In genomic region chr2:120288016-120288373, GRCh38 we compare ENCODE assay signal across 16 cellular contexts. TPM values are rescaled to one million over a fixed set of nuclear protein-coding genes. Genes with fewer than 3 reads are reported as not detected.
DNase-seq lines count a peak whose midpoint lies in the region; ATAC-seq, FAIRE-seq and TF ChIP-seq lines count a peak whose summit lies in the region.
"Had no signal": no experiment of that assay in that cellular context is flagged by ENCODE, and none has a peak within 500 bp of the region (broad histone marks: within the 10 kb centered on the region; RNA-seq: fewer than 3 reads in every experiment).

No MANE protein-coding gene starts in this region.

- H3K4me1 ChIP-seq in SJSA1 (replicated peaks), result peaks cover 63% of the 10 kb centered on the region
- peaks cover 37% of the 10 kb centered on the region for H3K4me1 ChIP-seq in keratinocyte (ENCODE audit: control insufficient read depth, extremely low read depth, insufficient read depth, low read length)
- H3K4me1 ChIP-seq in upper lobe of left lung, result peaks cover 10 to 21% (median 18%) of the 10 kb centered on the region in 4 donors

- no peak overlapping the region for H3K9ac ChIP-seq in keratinocyte (ENCODE audit: control insufficient read depth, extremely low read depth, insufficient read depth, low read length)

- H3K9me1 ChIP-seq in keratinocyte (ENCODE audit: control insufficient read depth, extremely low read depth, insufficient read depth, low read length), result no peaks in the 10 kb centered on the region

- TF ChIP-seq POLR2A in upper lobe of left lung (IDR thresholded peaks at IDR 0.05), result no peak

- no peak for TF ChIP-seq EP300 in upper lobe of left lung (IDR thresholded peaks at IDR 0.05)

- no peak for TF ChIP-seq CTCF in keratinocyte (optimal IDR thresholded peaks at IDR 0.05 in 1 of 3, IDR thresholded peaks at IDR 0.05 in 1 of 3, conservative IDR thresholded peaks at IDR 0.05 in 1 of 3; ENCODE audit: extremely low read depth in 1 of 3, insufficient read depth in 2 of 3, low read length in 3 of 3)
- no peak for TF ChIP-seq CTCF in upper lobe of left lung (IDR thresholded peaks at IDR 0.05)
- no peak for TF ChIP-seq CTCF in progenitor cell of endocrine pancreas (IDR thresholded peaks at IDR 0.05; ENCODE audit: unreplicated experiment)

- no peaks in the 10 kb centered on the region for H4K20me1 ChIP-seq in keratinocyte (ENCODE audit: control insufficient read depth, extremely low read depth, insufficient read depth, low read length)

- H2AFZ ChIP-seq in keratinocyte (ENCODE audit: control insufficient read depth, low read length), result no peak overlapping the region

- H3K27ac ChIP-seq in SJSA1 (peak overlapping the region; percentile 69), keratinocyte (ENCODE audit: control insufficient read depth, insufficient read depth, low read length) (peak overlapping the region; percentile 59), upper lobe of left lung (peak overlapping the region in 3 of 4 donors; percentile 35 to 68 (median 49))
- H3K27ac ChIP-seq: gastroesophageal sphincter had no signal

- no peak for ATAC-seq in activated naive CD8-positive, alpha-beta T cell treated with anti-CD3 and anti-CD28 coated beads, Interleukin-2, amount 10 ng/mL, durations not matched to agents 7 days and 5 days (ENCODE audit: low read depth)
- ATAC-seq in activated naive CD8-positive, alpha-beta T cell treated with anti-CD3 and anti-CD28 coated beads, Interleukin-2, amount 50 U/mL, for 24 hours, result no peak
- ATAC-seq in upper lobe of left lung (ENCODE audit: low FRiP score in 2 of 2), result no peak
- ATAC-seq: gastroesophageal sphincter had no signal

- POLR2A ChIA-PET in activated naive CD8-positive, alpha-beta T cell treated with anti-CD3 and anti-CD28 coated beads, Interleukin-2, amount 10 ng/mL, durations not matched to agents 7 days and 5 days (lab: Charles Lee), result no interaction called here

- H3K36me3 ChIP-seq in SJSA1 (peaks cover 21% of the 10 kb centered on the region), keratinocyte (ENCODE audit: control insufficient read depth in 2 of 2, extremely low read depth in 1 of 2, insufficient read depth in 2 of 2, low read length in 2 of 2) (peaks cover 4 to 6% of the 10 kb centered on the region in 2 experiments), upper lobe of left lung (peaks cover 0 to 37% (median 10%) of the 10 kb centered on the region in 4 donors)

- H3K27ac Mint-ChIP-seq in activated naive CD8-positive, alpha-beta T cell treated with anti-CD3 and anti-CD28 coated beads, Interleukin-2, amount 10 ng/mL, durations not matched to agents 7 days and 5 days, result peak overlapping the region; percentile 76
- H3K27ac Mint-ChIP-seq in activated naive CD8-positive, alpha-beta T cell treated with anti-CD3 and anti-CD28 coated beads, Interleukin-2, amount 50 U/mL, for 24 hours, result no peak overlapping the region
- no peak overlapping the region for H3K27ac Mint-ChIP-seq in progenitor cell of endocrine pancreas

- H3K9me3 ChIP-seq in SJSA1 (replicated peaks) (no peaks in the 10 kb centered on the region), keratinocyte (ENCODE audit: control insufficient read depth, low read depth, low read length) (no peaks in the 10 kb centered on the region), upper lobe of left lung (no peaks in the 10 kb centered on the region)
- H3K9me3 ChIP-seq: gastroesophageal sphincter, mucosa of descending colon had no signal

- H3K4me3 ChIP-seq in SJSA1, result no peak overlapping the region
- H3K4me3 ChIP-seq in keratinocyte (ENCODE audit: control insufficient read depth in 2 of 3, extremely low read depth in 1 of 3, insufficient read depth in 2 of 3, low read depth in 1 of 3, low read length in 3 of 3), result no peak overlapping the region
- no peak overlapping the region for H3K4me3 ChIP-seq in upper lobe of left lung
- H3K4me3 ChIP-seq: dorsolateral prefrontal cortex, gastroesophageal sphincter, mucosa of descending colon had no signal

- dilution Hi-C loops in keratinocyte (cut with MboI; ENCODE audit: extremely low pct_ligation_motif_present, low sequenced_read_pairs), result no loop called here

- peaks cover 57% of the 10 kb centered on the region for H3K36me3 Mint-ChIP-seq in activated naive CD8-positive, alpha-beta T cell treated with anti-CD3 and anti-CD28 coated beads, Interleukin-2, amount 10 ng/mL, durations not matched to agents 7 days and 5 days
- H3K36me3 Mint-ChIP-seq in activated naive CD8-positive, alpha-beta T cell treated with anti-CD3 and anti-CD28 coated beads, Interleukin-2, amount 50 U/mL, for 24 hours (ENCODE audit: low read depth), result peaks cover 31% of the 10 kb centered on the region
- peaks cover 16% of the 10 kb centered on the region for H3K36me3 Mint-ChIP-seq in progenitor cell of endocrine pancreas (ENCODE audit: insufficient read depth)

- FAIRE-seq in keratinocyte (lab: Jason Lieb, UNC), result no peak
- FAIRE-seq: TTC549 had no signal

- no peaks in the 10 kb centered on the region for H3K27me3 Mint-ChIP-seq in activated naive CD8-positive, alpha-beta T cell treated with anti-CD3 and anti-CD28 coated beads, Interleukin-2, amount 10 ng/mL, durations not matched to agents 7 days and 5 days
- no peaks in the 10 kb centered on the region for H3K27me3 Mint-ChIP-seq in activated naive CD8-positive, alpha-beta T cell treated with anti-CD3 and anti-CD28 coated beads, Interleukin-2, amount 50 U/mL, for 24 hours
- H3K27me3 Mint-ChIP-seq in progenitor cell of endocrine pancreas, result no peaks in the 10 kb centered on the region

- H3K4me3 Mint-ChIP-seq in activated naive CD8-positive, alpha-beta T cell treated with anti-CD3 and anti-CD28 coated beads, Interleukin-2, amount 10 ng/mL, durations not matched to agents 7 days and 5 days, result peak overlapping the region; percentile 53
- H3K4me3 Mint-ChIP-seq in activated naive CD8-positive, alpha-beta T cell treated with anti-CD3 and anti-CD28 coated beads, Interleukin-2, amount 50 U/mL, for 24 hours, result no peak overlapping the region
- no peak overlapping the region for H3K4me3 Mint-ChIP-seq in progenitor cell of endocrine pancreas (ENCODE audit: low read depth)

- no peak overlapping the region for H3K4me2 ChIP-seq in keratinocyte (ENCODE audit: control insufficient read depth, extremely low read depth, insufficient read depth, low read depth, low read length)

- no peak for DNase-seq in activated naive CD8-positive, alpha-beta T cell treated with anti-CD3 and anti-CD28 coated beads, Interleukin-2, amount 10 ng/mL, durations not matched to agents 7 days and 5 days
- no peak for DNase-seq in activated naive CD8-positive, alpha-beta T cell treated with anti-CD3 and anti-CD28 coated beads, Interleukin-2, amount 50 U/mL, for 24 hours
- DNase-seq in SJSA1 (ENCODE audit: low read depth in 1 of 2, low spot score in 2 of 2), result no peak
- no peak for DNase-seq in keratinocyte (ENCODE audit: low read depth, low spot score)
- no peak for DNase-seq in upper lobe of left lung
- no peak for DNase-seq in progenitor cell of endocrine pancreas (ENCODE audit: low spot score, unreplicated experiment)
- no peak for DNase-seq in anterior cingulate cortex (lab: John Stamatoyannopoulos, UW)
- DNase-seq: amniotic stem cell; dorsolateral prefrontal cortex; erythroblast; KG1; mucosa of descending colon; NCI-H2029; stimulated activated CD8-positive, alpha-beta memory T cell treated with anti-CD3 and anti-CD28 coated beads, Interleukin-4, amount 100 ng/mL, for 48 hours had no signal

- H3K27me3 ChIP-seq in SJSA1 (replicated peaks) (no peaks in the 10 kb centered on the region), keratinocyte (ENCODE audit: control insufficient read depth, extremely low read depth, insufficient read depth, low read length) (no peaks in the 10 kb centered on the region), upper lobe of left lung (no peaks in the 10 kb centered on the region)
- H3K27me3 ChIP-seq: dorsolateral prefrontal cortex, gastroesophageal sphincter had no signal

- H3K4me1 Mint-ChIP-seq in activated naive CD8-positive, alpha-beta T cell treated with anti-CD3 and anti-CD28 coated beads, Interleukin-2, amount 10 ng/mL, durations not matched to agents 7 days and 5 days, result peaks cover 48% of the 10 kb centered on the region
- H3K4me1 Mint-ChIP-seq in activated naive CD8-positive, alpha-beta T cell treated with anti-CD3 and anti-CD28 coated beads, Interleukin-2, amount 50 U/mL, for 24 hours, result peaks cover 16% of the 10 kb centered on the region
- H3K4me1 Mint-ChIP-seq in progenitor cell of endocrine pancreas (ENCODE audit: low read depth), result peaks cover 15% of the 10 kb centered on the region

- H3K9me3 Mint-ChIP-seq in activated naive CD8-positive, alpha-beta T cell treated with anti-CD3 and anti-CD28 coated beads, Interleukin-2, amount 10 ng/mL, durations not matched to agents 7 days and 5 days, result no peaks in the 10 kb centered on the region
- H3K9me3 Mint-ChIP-seq in activated naive CD8-positive, alpha-beta T cell treated with anti-CD3 and anti-CD28 coated beads, Interleukin-2, amount 50 U/mL, for 24 hours, result no peaks in the 10 kb centered on the region
- H3K9me3 Mint-ChIP-seq in progenitor cell of endocrine pancreas (ENCODE audit: low read depth), result no peaks in the 10 kb centered on the region

- 94 to 95% methylated on average over 1 of the region's 1 CpG for WGBS in upper lobe of left lung, 2 donors

- H3K79me2 ChIP-seq in keratinocyte (ENCODE audit: control insufficient read depth, insufficient read depth, low read length), result no peaks in the 10 kb centered on the region

RNA-seq across cellular contexts. Expression of gene RALB, which starts 35.3 kb away (rescaled TPM):
- 10 to 100 TPM; 45.7 to 50.4 TPM for total RNA-seq in activated naive CD8-positive, alpha-beta T cell treated with anti-CD3 and anti-CD28 coated beads, Interleukin-2, amount 10 ng/mL, durations not matched to agents 7 days and 5 days
- total RNA-seq in SJSA1 (2014; rRNA removed; shearing (Covaris generic)), result 63.1 and 84.7 TPM in 2 replicates
- 52.8 to 80.8 TPM (median 60.6 TPM) in 3 replicates for polyA plus RNA-seq in keratinocyte
- 54.8 TPM for polyA plus RNA-seq in keratinocyte (2011; ENCODE audit: low read depth)
- polyA plus RNA-seq in keratinocyte (2011; cell fraction: cytosol; rRNA removed), result 63.8 and 90.6 TPM in 2 replicates
- polyA plus RNA-seq in keratinocyte (2011; cell fraction: nucleus; rRNA removed), result 26.9 and 35.5 TPM in 2 replicates
- 43.6 and 58.8 TPM in 2 replicates for polyA plus RNA-seq in keratinocyte (2012; ENCODE audit: low replicate concordance)
- 8.1 to 32.2 TPM (median 25.4 TPM) in 3 replicates for polyA minus RNA-seq in keratinocyte
- polyA minus RNA-seq in keratinocyte (2011; cell fraction: cytosol; rRNA and poly(A)+ RNA removed), result 33.6 TPM
- polyA minus RNA-seq in keratinocyte (2011; cell fraction: nucleus; rRNA and poly(A)+ RNA removed), result 9.0 and 11.5 TPM in 2 replicates
- total RNA-seq in upper lobe of left lung (10 to 100 TPM; 23.0 to 85.8 (median 46.5) TPM), progenitor cell of endocrine pancreas (26.6 and 30.5 TPM in 2 replicates)

RNA-seq across cellular contexts. Expression of gene INHBB, which starts 57.9 kb away (rescaled TPM):
- total RNA-seq in activated naive CD8-positive, alpha-beta T cell treated with anti-CD3 and anti-CD28 coated beads, Interleukin-2, amount 10 ng/mL, durations not matched to agents 7 days and 5 days, result not detected
- total RNA-seq in SJSA1 (2014; rRNA removed; shearing (Covaris generic)), result 0.09 and 0.16 TPM in 2 replicates
- 0.01 to 0.02 TPM in 2 of 3 replicates, not detected in the other for polyA plus RNA-seq in keratinocyte
- polyA plus RNA-seq in keratinocyte (2011; ENCODE audit: low read depth), result 0.14 TPM
- polyA plus RNA-seq in keratinocyte (2011; cell fraction: cytosol; rRNA removed), result not detected in 2 replicates
- 0.11 TPM in 1 of 2 replicates, not detected in the other for polyA plus RNA-seq in keratinocyte (2011; cell fraction: nucleus; rRNA removed)
- polyA plus RNA-seq in keratinocyte (2012; ENCODE audit: low replicate concordance), result 0.32 TPM in 1 of 2 replicates, not detected in the other
- polyA minus RNA-seq in keratinocyte, result not detected in 3 replicates
- polyA minus RNA-seq in keratinocyte (2011; cell fraction: cytosol; rRNA and poly(A)+ RNA removed), result not detected
- polyA minus RNA-seq in keratinocyte (2011; cell fraction: nucleus; rRNA and poly(A)+ RNA removed), result not detected in 2 replicates
- total RNA-seq in upper lobe of left lung, result 10 to 100 TPM in 3 of 6 donors, 1 to 10 TPM in 3; 2.3 to 12.4 (median 8.0) TPM
- 0.16 TPM in 1 of 2 replicates, not detected in the other for total RNA-seq in progenitor cell of endocrine pancreas
